15 cellular contexts compared by ENCODE assay signal in the genomic region with DNA sequence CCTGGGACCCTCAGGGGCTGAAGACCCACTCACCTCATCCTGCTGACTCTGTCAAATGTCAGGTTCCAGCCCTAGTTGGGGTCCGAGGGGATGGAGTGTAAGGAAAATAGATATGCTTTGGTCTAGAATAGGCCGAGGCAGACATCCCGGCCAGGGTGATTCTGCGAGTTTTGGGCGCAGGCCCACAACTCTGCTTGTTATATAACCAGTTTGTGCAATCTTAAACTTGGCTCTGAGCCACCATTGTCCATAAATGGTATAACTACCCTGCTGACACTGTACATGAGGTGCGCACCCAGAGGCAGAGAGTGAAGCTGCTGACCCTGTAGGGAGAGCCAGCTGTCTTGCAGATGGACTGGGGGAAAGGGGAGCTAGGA.
A peak's percentile ranks its signal among the peaks of the same experiment; 100 is the strongest.
DNase-seq lines count a peak whose midpoint lies in the region; ATAC-seq, FAIRE-seq and TF ChIP-seq lines count a peak whose summit lies in the region.
"Had no signal": no experiment of that assay in that cellular context is flagged by ENCODE, and none has a peak within 500 bp of the region (broad histone marks: within the 10 kb centered on the region; RNA-seq: fewer than 3 reads in every experiment).

No MANE protein-coding gene starts in this region.

- H3K4me3 ChIP-seq in heart right ventricle, result no peak overlapping the region
- no peak overlapping the region for H3K4me3 ChIP-seq in OCI-LY7 (ENCODE audit: low read depth, low read length, poor library complexity, severe bottlenecking)
- no peak overlapping the region for H3K4me3 ChIP-seq in aorta (ENCODE audit: low read length in 2 of 2)

- no peak for FAIRE-seq in H54 (lab: Jason Lieb, UNC)

- intact Hi-C loops in heart right ventricle (cut with DNase I), result no loop called here
- intact Hi-C loops in cardiac septum (cut with DNase I), result no loop called here
- intact Hi-C loops in OCI-LY7 (cut with micrococcal nuclease; ENCODE audit: unreplicated experiment), result no loop called here
- intact Hi-C loops in left ventricle myocardium superior (cut with micrococcal nuclease), result no loop called here
- intact Hi-C loops in aorta (cut with DNase I), result no loop called here

- WGBS in heart right ventricle, 2 donors, result 62 to 66% methylated on average over 6 of the region's 6 CpGs
- 47 to 51% methylated on average over 6 of the region's 6 CpGs for WGBS in aorta, 2 donors

- no peak for TF ChIP-seq POLR2A in H54 (IDR thresholded peaks at IDR 0.05; ENCODE audit: low read depth, low read length)

- H3K9me2 ChIP-seq in OCI-LY7 (ENCODE audit: insufficient read depth, low read length), result no peaks in the 10 kb centered on the region

- no peaks in the 10 kb centered on the region for H4K20me1 ChIP-seq in OCI-LY7 (ENCODE audit: insufficient read depth, low read length)

- CTCF ChIA-PET in OCI-LY7 (lab: Charles Lee; ENCODE audit: unreplicated experiment), result no interaction called here

- H3K27ac ChIP-seq in heart right ventricle (no peak overlapping the region), OCI-LY7 (ENCODE audit: low read depth, low read length, poor library complexity, severe bottlenecking) (no peak overlapping the region), aorta (ENCODE audit: low read depth in 1 of 2, low read length in 2 of 2) (no peak overlapping the region)

- peak overlapping the region; percentile 4; the same call in 1 of the 2 replicates for H3K4me2 ChIP-seq in OCI-LY7 (ENCODE audit: low read length)

- H3K27me3 ChIP-seq in heart right ventricle (no peaks in the 10 kb centered on the region), aorta (ENCODE audit: control insufficient read depth in 1 of 2, insufficient read depth in 2 of 2, low read length in 1 of 2) (no peaks in the 10 kb centered on the region)

- no TSS peak for BruUV-seq in OCI-LY7 (replicated peaks; lab: Mats Ljungman, UMichigan)

- POLR2A ChIA-PET in OCI-LY7 (lab: Charles Lee), result no interaction called here

- no peak overlapping the region for H2AFZ ChIP-seq in OCI-LY7 (ENCODE audit: low read length)

- H3K9me3 ChIP-seq in heart right ventricle, result peaks cover 0 to 9% (median 0%) of the 10 kb centered on the region in 11 donors
- H3K9me3 ChIP-seq in OCI-LY7 (ENCODE audit: low read length), result no peaks in the 10 kb centered on the region
- H3K9me3 ChIP-seq in aorta (ENCODE audit: control insufficient read depth, low read length), result no peaks in the 10 kb centered on the region

- peak in 1 of 2 donors; percentile 12 for DNase-seq in heart right ventricle
- DNase-seq in cardiac septum (ENCODE audit: low spot score), result no peak
- DNase-seq in OCI-LY7 (ENCODE audit: low spot score), result no peak
- DNase-seq in left ventricle myocardium superior, result peak; percentile 51
- no peak for DNase-seq in aorta
- no peak for DNase-seq in H54 (ENCODE audit: insufficient read length, low spot score)
- DNase-seq in NCI-H187 (lab: John Stamatoyannopoulos, UW), result no peak
- DNase-seq: activated CD4-positive, alpha-beta T cell treated with anti-CD3 and anti-CD28 coated beads, Interleukin-2, amount 50 U/mL, for 1 hour; anterior cingulate cortex; foreskin fibroblast; islet precursor cell; natural killer cell; NCI-H1048 had no signal

- H3K4me1 ChIP-seq in heart right ventricle, result no peaks in the 10 kb centered on the region
- H3K4me1 ChIP-seq in OCI-LY7 (ENCODE audit: insufficient read depth, low read length, poor library complexity, severe bottlenecking), result no peaks in the 10 kb centered on the region
- no peaks in the 10 kb centered on the region for H3K4me1 ChIP-seq in aorta (ENCODE audit: control insufficient read depth in 1 of 2, insufficient read depth in 2 of 2, low read length in 2 of 2)

- TF ChIP-seq CTCF in heart right ventricle (IDR thresholded peaks at IDR 0.05) (no peak), OCI-LY7 (conservative IDR thresholded peaks at IDR 0.05; ENCODE audit: low read length) (no peak)

- no peaks in the 10 kb centered on the region for H3K79me2 ChIP-seq in OCI-LY7 (ENCODE audit: insufficient read depth, low read depth, low read length)

- H3K36me3 ChIP-seq in heart right ventricle (no peaks in the 10 kb centered on the region), OCI-LY7 (ENCODE audit: insufficient read depth, low read length) (no peaks in the 10 kb centered on the region), aorta (ENCODE audit: control insufficient read depth in 1 of 2, insufficient read depth in 2 of 2, low read length in 1 of 2) (no peaks in the 10 kb centered on the region)

- ATAC-seq in heart right ventricle (peak in 6 of 8 donors; percentile 31 to 81 (median 50)), left ventricle myocardium superior (peak; percentile 83), aorta (ENCODE audit: low FRiP score) (peak; percentile 38), HG03460 (IDR thresholded peaks at IDR 0.05; ENCODE audit: unreplicated experiment) (no peak)
- ATAC-seq: HCT116, natural killer cell had no signal
